ENCODE assay signal across 8 cellular contexts in genomic region chr10:102113261-102113955, GRCh38. TPM values are rescaled to one million over a fixed set of nuclear protein-coding genes. Genes with fewer than 3 reads are reported as not detected.
DNase-seq lines count a peak whose midpoint lies in the region; ATAC-seq and TF ChIP-seq lines count a peak whose summit lies in the region.

No MANE protein-coding gene starts in this region.

- peaks cover 12% of the 10 kb centered on the region for H3K36me3 Mint-ChIP-seq in activated naive CD4-positive, alpha-beta T cell treated with anti-CD3 and anti-CD28 coated beads for 36 hours (ENCODE audit: low read depth)

- H3K4me3 ChIP-seq in ascending aorta (peak overlapping the region; percentile 69 to 84), lower leg skin (ENCODE audit: low read depth, poor library complexity, severe bottlenecking) (peak overlapping the region; percentile 36), tibial nerve (peak overlapping the region in 3 of 4 donors; percentile 64 to 85 (median 74))

- H3K27ac Mint-ChIP-seq in activated naive CD4-positive, alpha-beta T cell treated with anti-CD3 and anti-CD28 coated beads for 36 hours: peak overlapping the region; percentile 87

- H3K36me3 ChIP-seq in ascending aorta: peaks cover 31 to 33% of the 10 kb centered on the region in 2 donors
- peaks cover 6 to 34% (median 29%) of the 10 kb centered on the region in 3 donors for H3K36me3 ChIP-seq in tibial nerve

- H3K4me3 Mint-ChIP-seq in activated naive CD4-positive, alpha-beta T cell treated with anti-CD3 and anti-CD28 coated beads for 36 hours: peak overlapping the region; percentile 93

- H3K27me3 Mint-ChIP-seq in activated naive CD4-positive, alpha-beta T cell treated with anti-CD3 and anti-CD28 coated beads for 36 hours (ENCODE audit: low read depth): no peaks in the 10 kb centered on the region

- WGBS in lower leg skin, 2 donors: 40 to 45% methylated on average over 6 to 7 of the region's 7 CpGs
- WGBS in tibial nerve, 2 donors: 40 to 47% methylated on average over 6 to 7 of the region's 7 CpGs

- H3K27me3 ChIP-seq in ascending aorta (no peaks in the 10 kb centered on the region), tibial nerve (no peaks in the 10 kb centered on the region)

- no peak for TF ChIP-seq EP300 in tibial nerve (IDR thresholded peaks at IDR 0.05)

- CTCF ChIA-PET in activated naive CD4-positive, alpha-beta T cell treated with anti-CD3 and anti-CD28 coated beads for 36 hours (lab: Charles Lee): interaction anchor here (0.6 to 6.2 kb wide), 7 partner anchors 18 to 1191 kb away, joined by 3 to 24 read pairs (median 4); partner anchors contain the start of gene PPRC1

- peaks cover 49% of the 10 kb centered on the region for H3K4me1 Mint-ChIP-seq in activated naive CD4-positive, alpha-beta T cell treated with anti-CD3 and anti-CD28 coated beads for 36 hours (ENCODE audit: low read depth)

- H3K9me3 Mint-ChIP-seq in activated naive CD4-positive, alpha-beta T cell treated with anti-CD3 and anti-CD28 coated beads for 36 hours: no peaks in the 10 kb centered on the region

- DNase-seq in activated naive CD4-positive, alpha-beta T cell treated with anti-CD3 and anti-CD28 coated beads for 36 hours: peak; percentile 35
- no peak for DNase-seq in activated naive CD4-positive, alpha-beta T cell treated with anti-CD3 and anti-CD28 coated beads, Interleukin-2, amount 50 U/mL, for 16 hours
- DNase-seq in ascending aorta (ENCODE audit: low spot score in 2 of 2): no peak
- peak in 1 of 2 donors; percentile 59 for DNase-seq in lower leg skin (ENCODE audit: low spot score in 2 of 2)
- no peak for DNase-seq in tibial nerve (ENCODE audit: low spot score in 2 of 2)
- no peak for DNase-seq in activated effector memory CD4-positive, alpha-beta T cell treated with Interleukin-2 at 50 U/mL for 16 hours
- no peak for DNase-seq in NCI-H774 (lab: John Stamatoyannopoulos, UW)

- TF ChIP-seq POLR2A in lower leg skin (IDR thresholded peaks at IDR 0.05) (no peak), tibial nerve (IDR thresholded peaks at IDR 0.05) (no peak)

- H3K27ac ChIP-seq in ascending aorta (peak overlapping the region; percentile 19 to 71), tibial nerve (peak overlapping the region in 3 of 4 donors; percentile 39 to 98 (median 97))

- H3K9me3 ChIP-seq in ascending aorta (no peaks in the 10 kb centered on the region), tibial nerve (no peaks in the 10 kb centered on the region)

- ATAC-seq in HG03025 (IDR thresholded peaks at IDR 0.05; ENCODE audit: low FRiP score, unreplicated experiment): no peak

- intact Hi-C loops in activated naive CD4-positive, alpha-beta T cell treated with anti-CD3 and anti-CD28 coated beads for 36 hours (cut with micrococcal nuclease): loop anchor here (5.0 kb wide), 1 partner anchor 416 kb away; the partner anchor contains the start of gene FBXW4
- intact Hi-C loops in ascending aorta (cut with DNase I) (no loop called here), lower leg skin (cut with DNase I; ENCODE audit: low total_unique reads) (no loop called here)

- H3K4me1 ChIP-seq in ascending aorta: peaks cover 30 to 51% of the 10 kb centered on the region in 2 donors
- H3K4me1 ChIP-seq in tibial nerve: peaks cover 7 to 71% (median 54%) of the 10 kb centered on the region in 4 donors

- TF ChIP-seq CTCF in ascending aorta (IDR thresholded peaks at IDR 0.05) (no peak), lower leg skin (IDR thresholded peaks at IDR 0.05) (no peak), tibial nerve (IDR thresholded peaks at IDR 0.05) (no peak)

RNA-seq across cellular contexts. Expression of gene LDB1, which starts 6.8 kb away (rescaled TPM):
- total RNA-seq in activated naive CD4-positive, alpha-beta T cell treated with anti-CD3 and anti-CD28 coated beads for 36 hours: 10 to 100 TPM; 46.5 to 46.6 TPM
- total RNA-seq in ascending aorta (29.8 TPM), lower leg skin (100 to 1,000 TPM in 2 of 4 donors, 10 to 100 TPM in 2; 80.3 to 109 (median 102) TPM), tibial nerve (10 to 100 TPM; 37.0 to 50.7 (median 45.8) TPM)

RNA-seq across cellular contexts. Expression of gene PPRC1, which starts 19.4 kb away (rescaled TPM):
- total RNA-seq in activated naive CD4-positive, alpha-beta T cell treated with anti-CD3 and anti-CD28 coated beads for 36 hours: 10 to 100 TPM; 54.6 to 55.0 TPM
- total RNA-seq in ascending aorta (30.7 TPM), lower leg skin (10 to 100 TPM; 23.5 to 48.1 (median 24.3) TPM), tibial nerve (10 to 100 TPM; 10.1 to 26.4 (median 18.7) TPM)

RNA-seq across cellular contexts. Expression of gene NOLC1, which starts 38.8 kb away (rescaled TPM):
- total RNA-seq in activated naive CD4-positive, alpha-beta T cell treated with anti-CD3 and anti-CD28 coated beads for 36 hours: 100 to 1,000 TPM; 182 to 194 TPM
- 33.3 TPM for total RNA-seq in ascending aorta
- 10 to 100 TPM; 25.7 to 41.9 (median 39.1) TPM for total RNA-seq in lower leg skin
- 10 to 100 TPM; 31.2 to 58.2 (median 51.4) TPM for total RNA-seq in tibial nerve

RNA-seq across cellular contexts. Expression of gene HPS6, which starts 48.3 kb away (rescaled TPM):
- total RNA-seq in activated naive CD4-positive, alpha-beta T cell treated with anti-CD3 and anti-CD28 coated beads for 36 hours: 1 to 10 TPM; 8.7 to 8.8 TPM
- total RNA-seq in ascending aorta: 39.9 TPM
- total RNA-seq in lower leg skin: 10 to 100 TPM; 31.2 to 39.2 (median 35.4) TPM
- 10 to 100 TPM; 33.5 to 36.5 (median 34.8) TPM for total RNA-seq in tibial nerve

RNA-seq across cellular contexts. Expression of gene ARMH3, which starts 57.4 kb away (rescaled TPM):
- 10 to 100 TPM; 12.3 to 12.6 TPM for total RNA-seq in activated naive CD4-positive, alpha-beta T cell treated with anti-CD3 and anti-CD28 coated beads for 36 hours
- total RNA-seq in ascending aorta (4.5 TPM), lower leg skin (10 to 100 TPM; 15.2 to 57.4 (median 16.9) TPM), tibial nerve (10 to 100 TPM; 16.9 to 19.5 (median 18.5) TPM)
